ENCODE assay signal across 37 cellular contexts in genomic region chr12:55634186-55634585, GRCh38. TPM values are rescaled to one million over a fixed set of nuclear protein-coding genes. Genes with fewer than 3 reads are reported as not detected.
"Had no signal": no experiment of that assay in that cellular context is flagged by ENCODE, and none has a peak within 500 bp of the region (broad histone marks: within the 10 kb centered on the region; RNA-seq: fewer than 3 reads in every experiment).

No MANE protein-coding gene starts in this region.

- FAIRE-seq: astrocyte, TTC549 had no signal

- H3K4me3 ChIP-seq: adrenal gland, body of pancreas, breast epithelium had no signal

- H3K27ac ChIP-seq: adrenal gland, body of pancreas, brain microvascular endothelial cell, breast epithelium, VCaP had no signal

- H3K9me3 ChIP-seq: adrenal gland, body of pancreas, breast epithelium had no signal

- H3K27me3 ChIP-seq: adrenal gland, body of pancreas, breast epithelium had no signal

- ATAC-seq: activated CD8-positive, alpha-beta T cell treated with anti-CD3 and anti-CD28 coated beads for 36 hours; activated naive CD4-positive, alpha-beta T cell treated with anti-CD3 and anti-CD28 coated beads, Interleukin-2, amount 50 U/mL, for 72 hours; activated T-cell treated with anti-CD3 and anti-CD28 coated beads, Interleukin-2, amount 50 U/mL, for 4 hours; activated T-cell treated with anti-CD3 and anti-CD28 coated beads, Interleukin-2, amount 50 U/mL, for 72 hours; activated T-helper 17 cell treated with anti-CD3 and anti-CD28 coated beads, Interleukin-2, amount 50 U/mL, for 72 hours; body of pancreas had no signal

- DNase-seq: activated B cell treated with CpG ODN at 0.5 μM for 24 hours; activated CD4-positive, alpha-beta memory T cell treated with anti-CD3 and anti-CD28 coated beads for 36 hours; activated CD4-positive, alpha-beta T cell treated with anti-CD3 and anti-CD28 coated beads for 4 hours; activated CD4-positive, alpha-beta T cell treated with anti-CD3 and anti-CD28 coated beads, Interleukin-2, amount 10 ng/mL, durations not matched to agents 24 days and 14 days; activated CD4-positive, alpha-beta T cell treated with anti-CD3 and anti-CD28 coated beads, Interleukin-2, amount 50 U/mL, for 1 hour; activated CD4-positive, alpha-beta T cell treated with anti-CD3 and anti-CD28 coated beads, Interleukin-2, amount 50 U/mL, for 4 hours; activated CD4-positive, CD25-positive, alpha-beta regulatory T cell treated with anti-CD3 and anti-CD28 coated beads, Interleukin-2, amount 50 U/mL, for 72 hours; activated CD8-positive, alpha-beta memory T cell treated with anti-CD3 and anti-CD28 coated beads, Interleukin-2, amount 50 U/mL, for 4 hours; activated CD8-positive, alpha-beta T cell treated with anti-CD3 and anti-CD28 coated beads for 36 hours; activated effector memory CD4-positive, alpha-beta T cell treated with anti-CD3 and anti-CD28 coated beads, Interleukin-2, amount 50 U/mL, for 16 hours; activated gamma-delta T cell treated with Interleukin-2 at 50 U/mL for 16 hours; activated naive CD4-positive, alpha-beta T cell; activated naive CD4-positive, alpha-beta T cell treated with anti-CD3 and anti-CD28 coated beads for 36 hours; activated naive CD4-positive, alpha-beta T cell treated with anti-CD3 and anti-CD28 coated beads, Interleukin-2, amount 50 U/mL, for 16 hours; activated naive CD8-positive, alpha-beta T cell treated with anti-CD3 and anti-CD28 coated beads for 36 hours; activated T-cell treated with anti-CD3 and anti-CD28 coated beads for 4 hours; activated T-cell treated with anti-CD3 and anti-CD28 coated beads, Interleukin-2, amount 50 U/mL, for 1 hour; activated T-cell treated with anti-CD3 and anti-CD28 coated beads, Interleukin-2, amount 50 U/mL, for 4 hours; activated T-cell treated with anti-CD3 and anti-CD28 coated beads, Interleukin-2, amount 50 U/mL, for 72 hours; adrenal gland; amniotic stem cell; aorta; body of pancreas; brain microvascular endothelial cell; caudate nucleus; cerebellar nuclear complex; T-helper 1 cell; T-helper 2 cell; T-helper 9 cell had no signal

- H3K4me1 ChIP-seq: adrenal gland, body of pancreas, breast epithelium had no signal

- H3K36me3 ChIP-seq: adrenal gland, brain microvascular endothelial cell, breast epithelium had no signal

RNA-seq across cellular contexts. Expression of gene OR10P1, which starts 2.5 kb away (rescaled TPM):
- total RNA-seq: activated B cell treated with CpG ODN at 0.5 μM for 24 hours; activated CD4-positive, alpha-beta memory T cell treated with anti-CD3 and anti-CD28 coated beads for 36 hours; activated CD4-positive, alpha-beta T cell treated with anti-CD3 and anti-CD28 coated beads, Interleukin-2, amount 10 ng/mL, durations not matched to agents 24 days and 14 days; activated CD8-positive, alpha-beta memory T cell treated with anti-CD3 and anti-CD28 coated beads for 36 hours; activated CD8-positive, alpha-beta T cell treated with anti-CD3 and anti-CD28 coated beads for 36 hours; activated naive CD4-positive, alpha-beta T cell treated with anti-CD3 and anti-CD28 coated beads for 36 hours; activated naive CD4-positive, alpha-beta T cell treated with anti-CD3 and anti-CD28 coated beads, Interleukin-2, amount 50 U/mL, for 72 hours; activated naive CD8-positive, alpha-beta T cell treated with anti-CD3 and anti-CD28 coated beads for 36 hours; activated T-cell treated with anti-CD3 and anti-CD28 coated beads, Interleukin-2, amount 50 U/mL, for 4 hours; activated T-cell treated with anti-CD3 and anti-CD28 coated beads, Interleukin-2, amount 50 U/mL, for 72 hours; activated T-helper 1 cell treated with anti-CD3 and anti-CD28 coated beads, Interleukin-12 subunit alpha, Interleukin-12 subunit beta, Interleukin-2, Interleukin-4 antibody, amounts not matched to agents 30 ng/mL and 10 ng/mL and 1 ng/mL, durations not matched to agents 14 hours and 24 hours and 36 hours; activated T-helper 17 cell treated with anti-CD3 and anti-CD28 coated beads, Interleukin-2, amount 50 U/mL, for 72 hours; adrenal gland; aorta; astrocyte; body of pancreas; breast epithelium had no signal
- polyA plus RNA-seq: adrenal gland, aorta had no signal
